In the genomic region with DNA sequence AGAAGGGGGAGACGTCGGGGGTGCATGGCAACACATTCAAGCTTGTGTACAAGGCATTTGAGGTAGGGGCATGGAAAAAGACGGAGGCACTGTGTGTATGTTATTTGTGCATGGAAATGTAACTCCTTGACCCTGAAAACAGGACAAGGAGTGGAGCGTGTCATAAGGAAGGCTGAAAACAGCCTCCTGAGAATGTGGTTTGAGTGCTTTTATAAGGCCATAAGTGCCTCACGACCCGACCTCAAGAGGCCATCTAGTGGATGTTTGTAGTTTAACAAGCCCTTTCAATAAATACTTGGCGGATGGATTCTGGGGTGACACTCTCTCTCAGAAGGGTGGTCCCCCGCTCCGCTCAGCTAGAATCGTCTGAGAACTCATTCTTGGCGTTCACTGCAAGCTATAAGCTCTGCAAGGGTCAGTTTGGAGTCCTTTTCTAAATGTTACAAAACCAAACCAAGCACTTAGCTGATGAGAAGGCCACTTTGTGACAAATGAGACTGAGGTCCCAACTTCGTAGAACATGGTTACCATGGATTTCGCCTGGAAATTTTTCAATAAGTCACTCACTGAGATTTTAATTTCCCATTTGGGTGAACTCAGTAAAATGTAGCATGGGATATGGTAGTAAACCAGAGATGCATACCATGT, we compare ENCODE assay signal across 9 cellular contexts. TPM values are rescaled to one million over a fixed set of nuclear protein-coding genes. Genes with fewer than 3 reads are reported as not detected.
DNase-seq lines count a peak whose midpoint lies in the region; TF ChIP-seq lines count a peak whose summit lies in the region.
"Had no signal": no experiment of that assay in that cellular context is flagged by ENCODE, and none has a peak within 500 bp of the region (broad histone marks: within the 10 kb centered on the region; RNA-seq: fewer than 3 reads in every experiment).

No MANE protein-coding gene starts in this region.

- no peaks in the 10 kb centered on the region for H3K9me2 ChIP-seq in GM23248 (ENCODE audit: insufficient read depth)

- TF ChIP-seq CTCF in fibroblast of the aortic adventitia (IDR thresholded peaks at IDR 0.05; ENCODE audit: insufficient read depth, low read length) (peak; percentile 52), tibial artery (IDR thresholded peaks at IDR 0.05) (peak; percentile 34 to 35)

- H3K4me1 ChIP-seq in GM23248 (ENCODE audit: insufficient read depth) (peaks cover 19% of the 10 kb centered on the region), tibial artery (no peaks in the 10 kb centered on the region)
- H3K4me1 ChIP-seq: BLaER1 had no signal

- peaks cover 14% of the 10 kb centered on the region; the same call in 1 of the 2 replicates for H3F3A ChIP-seq in GM23248 (ENCODE audit: insufficient read depth)

- H3K9me3 ChIP-seq in GM23248 (ENCODE audit: low read depth), result no peaks in the 10 kb centered on the region
- no peaks in the 10 kb centered on the region for H3K9me3 ChIP-seq in tibial artery
- H3K9me3 ChIP-seq: BLaER1 had no signal

- H3K4me3 ChIP-seq in GM23248, result peak overlapping the region; percentile 41
- peak overlapping the region; percentile 13 for H3K4me3 ChIP-seq in fibroblast of the aortic adventitia (ENCODE audit: low read depth, low read length)
- no peak overlapping the region for H3K4me3 ChIP-seq in tibial artery
- H3K4me3 ChIP-seq: BLaER1 had no signal

- DNase-seq in DMS153 (lab: John Stamatoyannopoulos, UW) (peak; percentile 23), DMS153 treated with DMSO at 0.1 percent for 48 hours (lab: John Stamatoyannopoulos, UW; ENCODE audit: unreplicated experiment) (no peak), GM23248 (peak; percentile 69), RKO (ENCODE audit: low spot score) (peak; percentile 36), fibroblast of the aortic adventitia (ENCODE audit: low read depth) (peak; percentile 72), tibial artery (no peak), NOMO-1 treated with dmso at 0.1 percent for 144 hours (lab: John Stamatoyannopoulos, UW; ENCODE audit: unreplicated experiment) (no peak), kidney glomerular epithelial cell (lab: John Stamatoyannopoulos, UW) (no peak)

- whole genome bisulfite sequencing in GM23248 (ENCODE audit: low coverage in 1 of 2, low lambda C conversion rate in 2 of 2, missing lambda C conversion rate in 2 of 2), 2 experiments, result 24% methylated on average over 13 of the region's 13 CpGs

- H3K27me3 ChIP-seq in GM23248 (replicated peaks; ENCODE audit: insufficient read depth) (no peaks in the 10 kb centered on the region), tibial artery (peaks cover 0 to 4% of the 10 kb centered on the region in 2 donors)
- H3K27me3 ChIP-seq: BLaER1 had no signal

- H3K27ac ChIP-seq in GM23248, result no peak overlapping the region
- H3K27ac ChIP-seq in tibial artery, result no peak overlapping the region
- H3K27ac ChIP-seq: BLaER1 had no signal

- in situ Hi-C loops in GM23248 (cut with MboI), result loop anchor here (10.0 to 25.0 kb wide), 2 partner anchors 123 to 579 kb away; no protein-coding TSS in a partner anchor

- intact Hi-C loops in tibial artery (cut with DNase I; ENCODE audit: low total_unique reads), result loop anchor here (10.0 kb wide), 1 partner anchor 133 kb away; no protein-coding TSS in a partner anchor

- H3K4me2 ChIP-seq in GM23248 (ENCODE audit: unreplicated experiment), result peak overlapping the region; percentile 41
- H3K4me2 ChIP-seq: BLaER1 had no signal

- no peaks in the 10 kb centered on the region for H3K79me2 ChIP-seq in GM23248 (ENCODE audit: insufficient read depth)

- peak overlapping the region; percentile 80 for H2AFZ ChIP-seq in GM23248

- no peaks in the 10 kb centered on the region for H4K20me1 ChIP-seq in GM23248 (ENCODE audit: insufficient read depth)
- H4K20me1 ChIP-seq: BLaER1 had no signal

- no peak overlapping the region for H3K9ac ChIP-seq in GM23248
- H3K9ac ChIP-seq: BLaER1 had no signal

- H3K36me3 ChIP-seq in GM23248 (ENCODE audit: low read depth), result no peaks in the 10 kb centered on the region
- no peaks in the 10 kb centered on the region for H3K36me3 ChIP-seq in tibial artery
- H3K36me3 ChIP-seq: BLaER1 had no signal

RNA-seq across cellular contexts. Expression of gene CLCA4, which starts 38.8 kb away (rescaled TPM):
- total RNA-seq in GM23248 (2014; rRNA removed; shearing (Covaris generic)), result not detected in 2 replicates
- polyA plus RNA-seq in GM23248 (2016; fragmentation: Nextera tagmentation; extraction: Ambion mirVana), result not detected in 2 replicates
- total RNA-seq in fibroblast of the aortic adventitia (ENCODE audit: low replicate concordance), result not detected in 2 replicates

RNA-seq across cellular contexts. Expression of gene CLCA1, which starts 39.3 kb away (rescaled TPM):
- not detected in 2 replicates for total RNA-seq in GM23248 (2014; rRNA removed; shearing (Covaris generic))
- not detected in 2 replicates for polyA plus RNA-seq in GM23248 (2016; fragmentation: Nextera tagmentation; extraction: Ambion mirVana)
- not detected in 2 replicates for total RNA-seq in fibroblast of the aortic adventitia (ENCODE audit: low replicate concordance)

Comparison
In these comparisons a context has a peak if more than half of its experiments do, and no peak if none do; other contexts are left out.
1. DNase-seq: peak in DMS153 (single experiment), GM23248 (single experiment), RKO (single experiment) and fibroblast of the aortic adventitia (single experiment); none in DMS153 treated with DMSO at 0.1 percent for 48 hours (single experiment), tibial artery (0 of 2), NOMO-1 treated with dmso at 0.1 percent for 144 hours (single experiment) and kidney glomerular epithelial cell (single experiment).
2. H3K4me3 ChIP-seq: peak in GM23248 (single experiment) and fibroblast of the aortic adventitia (single experiment); none in tibial artery (0 of 2).